Comparison of ENCODE assay signal across 23 cellular contexts in the genomic region with DNA sequence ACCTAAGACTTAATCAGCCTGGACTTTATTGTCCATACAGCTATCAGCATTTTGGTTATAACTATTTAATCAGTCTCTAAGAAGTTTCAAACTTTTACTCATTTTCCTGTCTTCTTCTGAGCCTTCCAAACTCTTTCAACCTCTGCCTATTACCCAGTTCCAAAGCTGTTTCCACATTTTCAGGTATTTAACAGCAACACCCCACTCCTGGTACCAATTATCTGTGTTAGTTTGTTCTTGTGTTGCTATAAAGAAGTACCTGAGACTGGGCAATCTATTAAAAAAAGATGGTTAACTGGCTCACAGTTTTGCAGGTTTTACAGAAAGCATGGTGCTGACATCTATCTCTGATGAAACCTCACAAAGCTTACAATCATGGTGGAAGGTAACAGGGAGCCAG.
"Had no signal": no experiment of that assay in that cellular context is flagged by ENCODE, and none has a peak within 500 bp of the region (broad histone marks: within the 10 kb centered on the region; RNA-seq: fewer than 3 reads in every experiment).

No MANE protein-coding gene starts in this region.

- H3K27ac ChIP-seq: epithelial cell of prostate, esophagus squamous epithelium, gastrocnemius medialis, heart right ventricle, left lung, lower lobe of right lung had no signal

- H3K4me3 ChIP-seq: esophagus squamous epithelium, gastrocnemius medialis, heart right ventricle, left lung, lower lobe of right lung, mucosa of descending colon had no signal

- H3K27me3 Mint-ChIP-seq: dendritic cell treated with granulocyte-macrophage colony-stimulating factor and Interleukin-4, amounts not matched to agents 40 ng/mL and 50 ng/mL, for 4 days; effector memory CD8-positive, alpha-beta T cell; naive B cell had no signal

- H3K4me3 Mint-ChIP-seq: dendritic cell treated with granulocyte-macrophage colony-stimulating factor and Interleukin-4, amounts not matched to agents 40 ng/mL and 50 ng/mL, for 4 days; effector memory CD8-positive, alpha-beta T cell; mesothelial cell of epicardium; naive B cell had no signal

- H3K4me1 ChIP-seq: esophagus squamous epithelium, gastrocnemius medialis, heart right ventricle, left lung, lower lobe of right lung had no signal

- ATAC-seq: effector memory CD8-positive, alpha-beta T cell; esophagus mucosa; gastrocnemius medialis; heart right ventricle; left cardiac atrium; left lung; left ventricle myocardium superior; lower lobe of right lung; mucosa of descending colon had no signal

- DNase-seq: cortex of kidney; effector CD8-positive, alpha-beta T cell; effector memory CD8-positive, alpha-beta T cell; erythroblast; esophagus squamous epithelium; foreskin fibroblast; foreskin melanocyte; gastrocnemius medialis; glutamatergic neuron; head of caudate nucleus; heart right ventricle; hippocampal formation; left cardiac atrium; left lung; left ventricle myocardium superior; lower lobe of right lung; mesenchymal stem cell; mucosa of descending colon; naive B cell had no signal

- H3K27ac Mint-ChIP-seq: dendritic cell treated with granulocyte-macrophage colony-stimulating factor and Interleukin-4, amounts not matched to agents 40 ng/mL and 50 ng/mL, for 4 days; effector memory CD8-positive, alpha-beta T cell; mesothelial cell of epicardium had no signal
